Comparison of ENCODE assay signal across 1 cellular context in genomic region chr14:38578278-38578681, GRCh38.
TF ChIP-seq lines count a peak whose summit lies in the region.

No MANE protein-coding gene starts in this region.

TF ChIP-seq in HepG2, 621 proteins besides CTCF, POLR2A, EP300 and RAD21:
- TF ChIP-seq ZNF746 (CRISPR knock-in tag; IDR thresholded peaks at IDR 0.05) (no peak), HIC2 (CRISPR knock-in tag; IDR thresholded peaks at IDR 0.05; ENCODE audit: low read depth) (no peak), KDM5A (IDR thresholded peaks at IDR 0.05; ENCODE audit: borderline replicate concordance, low read length) (no peak), ZBTB10 (CRISPR knock-in tag; IDR thresholded peaks at IDR 0.05; ENCODE audit: borderline replicate concordance) (no peak), PHF20 (CRISPR knock-in tag; IDR thresholded peaks at IDR 0.05) (no peak), GZF1 (CRISPR knock-in tag; IDR thresholded peaks at IDR 0.05) (no peak), KDM4B (CRISPR knock-in tag; IDR thresholded peaks at IDR 0.05) (no peak), ZMYM4 (CRISPR knock-in tag; IDR thresholded peaks at IDR 0.05) (no peak), MAX (IDR thresholded peaks at IDR 0.05) (no peak), ZNF350 (CRISPR knock-in tag; IDR thresholded peaks at IDR 0.05; ENCODE audit: borderline replicate concordance, low read depth) (no peak), THAP7 (CRISPR knock-in tag; IDR thresholded peaks at IDR 0.05) (no peak), ZNF367 (CRISPR knock-in tag; IDR thresholded peaks at IDR 0.05; ENCODE audit: borderline replicate concordance) (no peak), SMARCE1 (IDR thresholded peaks at IDR 0.05; ENCODE audit: borderline replicate concordance) (no peak), ZBTB44 (CRISPR knock-in tag; IDR thresholded peaks at IDR 0.05) (no peak), RORA (CRISPR knock-in tag; IDR thresholded peaks at IDR 0.05) (no peak), SP4 (CRISPR knock-in tag; IDR thresholded peaks at IDR 0.05) (no peak), SRSF4 (IDR thresholded peaks at IDR 0.05; ENCODE audit: low read depth, low read length, poor library complexity, severe bottlenecking) (no peak), NFE2 (CRISPR knock-in tag; IDR thresholded peaks at IDR 0.05) (no peak), SALL1 (CRISPR knock-in tag; IDR thresholded peaks at IDR 0.05) (no peak), ZNF609 (CRISPR knock-in tag; IDR thresholded peaks at IDR 0.05; ENCODE audit: borderline replicate concordance) (no peak)
